22 cellular contexts compared by ENCODE assay signal in the genomic region with DNA sequence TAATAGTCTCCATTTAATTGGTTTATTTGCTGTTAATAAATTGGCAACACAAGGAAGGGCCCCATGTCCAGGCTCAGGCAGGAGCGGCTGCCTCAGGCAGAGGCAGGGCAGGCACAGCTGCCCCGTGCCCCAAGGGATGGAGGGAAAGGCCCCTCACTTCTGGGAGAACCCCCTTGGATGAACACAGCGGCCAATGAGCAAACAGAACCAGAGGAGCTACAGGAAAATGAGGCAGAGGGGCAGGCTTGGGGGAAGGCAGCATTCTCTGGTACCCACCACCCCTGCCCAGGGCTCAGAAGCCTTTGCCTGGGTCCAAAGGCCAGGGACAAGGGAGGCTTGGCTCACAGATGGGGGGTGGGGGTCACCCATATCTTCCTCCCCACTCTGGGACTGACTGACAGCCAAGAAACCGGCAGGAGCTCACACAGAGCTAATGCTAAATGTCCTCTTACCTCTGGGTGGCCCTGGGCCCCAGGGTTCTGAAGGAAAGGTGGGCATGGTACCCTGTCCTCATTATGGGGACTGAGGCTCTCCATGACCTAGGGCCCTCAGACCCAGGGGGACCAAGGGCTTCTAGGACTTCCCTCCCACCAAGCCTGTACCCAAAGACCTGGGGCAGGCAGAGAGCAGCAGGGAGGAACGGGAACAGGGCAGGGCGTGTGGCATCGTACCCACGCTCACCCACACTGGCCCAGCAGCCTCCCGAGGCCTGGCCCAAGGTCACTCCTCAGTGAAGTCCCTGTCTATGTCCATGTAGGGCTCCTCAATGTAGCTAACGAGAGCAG. TPM values are rescaled to one million over a fixed set of nuclear protein-coding genes. Genes with fewer than 3 reads are reported as not detected.
DNase-seq lines count a peak whose midpoint lies in the region; ATAC-seq and TF ChIP-seq lines count a peak whose summit lies in the region.
"Had no signal": no experiment of that assay in that cellular context is flagged by ENCODE, and none has a peak within 500 bp of the region (broad histone marks: within the 10 kb centered on the region; RNA-seq: fewer than 3 reads in every experiment).

No MANE protein-coding gene starts in this region.

- no peak overlapping the region for H3K4ac ChIP-seq in neuronal stem cell (ENCODE audit: low read length)

- no peak overlapping the region for H4K8ac ChIP-seq in neuronal stem cell (ENCODE audit: low read depth, low read length)

- peak; percentile 2 to 20 (median 6) for ATAC-seq in heart right ventricle
- ATAC-seq in GM19463 (IDR thresholded peaks at IDR 0.05; ENCODE audit: unreplicated experiment), result no peak
- ATAC-seq: activated T-cell treated with anti-CD3 and anti-CD28 coated beads, Interleukin-2, amount 50 U/mL, for 4 hours; gastroesophageal sphincter; pancreas had no signal

- POLR2A ChIA-PET in Caco-2 (lab: Charles Lee) (interaction anchor here (0.6 kb wide), 2 partner anchors 29 to 277 kb away, joined by 3 read pairs; no protein-coding TSS in a partner anchor), RWPE1 (lab: Yijun Ruan, JAX; ENCODE audit: low non-redundant PET) (no interaction called here)

- H3K4me1 ChIP-seq in Caco-2 (no peaks in the 10 kb centered on the region), heart right ventricle (peaks cover 0 to 13% (median 0%) of the 10 kb centered on the region in 9 donors), neuronal stem cell (ENCODE audit: control insufficient read depth in 2 of 2, insufficient read depth in 1 of 2, low read depth in 1 of 2, low read length in 2 of 2) (no peaks in the 10 kb centered on the region), HAP-1 (no peaks in the 10 kb centered on the region)
- H3K4me1 ChIP-seq: pancreas had no signal

- H2AK5ac ChIP-seq in neuronal stem cell (ENCODE audit: low read depth, low read length), result no peak overlapping the region

- H3K9me3 ChIP-seq in Caco-2, result no peaks in the 10 kb centered on the region
- no peaks in the 10 kb centered on the region for H3K9me3 ChIP-seq in heart right ventricle
- no peaks in the 10 kb centered on the region for H3K9me3 ChIP-seq in neuronal stem cell (replicated peaks in 1 of 2; ENCODE audit: control insufficient read depth in 2 of 2, insufficient read depth in 1 of 2, low read depth in 1 of 2, low read length in 2 of 2)
- H3K9me3 ChIP-seq in HAP-1, result no peaks in the 10 kb centered on the region
- H3K9me3 ChIP-seq: esophagus squamous epithelium, gastroesophageal sphincter, pancreas, thoracic aorta had no signal

- no peak overlapping the region for H2AFZ ChIP-seq in neuronal stem cell (ENCODE audit: low read length)

- H3K4me3 Mint-ChIP-seq in Caco-2 (ENCODE audit: unreplicated experiment), result no peak overlapping the region
- H3K4me3 Mint-ChIP-seq: activated T-cell treated with anti-CD3 and anti-CD28 coated beads, Interleukin-2, amount 50 U/mL, for 4 hours; CD14-positive monocyte; naive B cell had no signal

- H2BK5ac ChIP-seq in neuronal stem cell (ENCODE audit: low read length), result no peak overlapping the region

- H3K79me1 ChIP-seq in neuronal stem cell (ENCODE audit: low read depth, low read length), result peaks cover 4% of the 10 kb centered on the region

- CTCF ChIA-PET in Caco-2 (lab: Charles Lee), result interaction anchor here (0.7 to 4.3 kb wide), 3 partner anchors 36 to 130 kb away, joined by 3 to 17 read pairs (median 3); a partner anchor contains a TSS
- CTCF ChIA-PET in RWPE1 (lab: Yijun Ruan, JAX), result interaction anchor here (1.3 to 2.2 kb wide), 2 partner anchors 8 to 129 kb away, joined by 4 to 13 read pairs; no protein-coding TSS in a partner anchor

- no peak overlapping the region for H2BK12ac ChIP-seq in neuronal stem cell (ENCODE audit: low read length)

- DNase-seq in Caco-2 (peak in 1 of 2 experiments; percentile 42), RWPE1 (ENCODE audit: low spot score) (no peak), heart right ventricle (no peak), neuronal stem cell (ENCODE audit: low spot score) (no peak), brain microvascular endothelial cell (no peak), retina (no peak), HAP-1 (ENCODE audit: low spot score in 2 of 2) (no peak)
- DNase-seq: activated CD4-positive, CD25-positive, alpha-beta regulatory T cell treated with anti-CD3 and anti-CD28 coated beads, Interleukin-2, amount 50 U/mL, for 72 hours; activated naive CD4-positive, alpha-beta T cell treated with anti-CD3 and anti-CD28 coated beads, Interleukin-2, amount 50 U/mL, for 16 hours; activated T-cell treated with anti-CD3 and anti-CD28 coated beads, Interleukin-2, amount 50 U/mL, for 4 hours; effector memory CD4-positive, alpha-beta T cell; esophagus squamous epithelium; mesenchymal stem cell; naive B cell; NCI-H774; SHP77 treated with DMSO at 0.1 percent for 48 hours had no signal

- H3K14ac ChIP-seq in neuronal stem cell (ENCODE audit: low read length), result no peak overlapping the region

- H3K36me3 Mint-ChIP-seq in Caco-2 (ENCODE audit: insufficient read depth, unreplicated experiment), result peaks cover 95% of the 10 kb centered on the region

- in situ Hi-C loops in brain microvascular endothelial cell (cut with HindIII; ENCODE audit: low pct_ligation_motif_present, low sequenced_read_pairs), result no loop called here
- in situ Hi-C loops in HAP-1 (cut with MboI; ENCODE audit: low sequenced_read_pairs), result no loop called here

- no peaks in the 10 kb centered on the region for H3K9me3 Mint-ChIP-seq in Caco-2 (ENCODE audit: unreplicated experiment)
- H3K9me3 Mint-ChIP-seq: activated T-cell treated with anti-CD3 and anti-CD28 coated beads, Interleukin-2, amount 50 U/mL, for 4 hours; naive B cell had no signal

- 56 to 69% methylated on average over 10 of the region's 10 CpGs for WGBS in heart right ventricle, 2 donors
- WGBS in neuronal stem cell (ENCODE audit: extremely low coverage in 2 of 2, insufficient read length in 2 of 2, insufficient replicate concordance in 1 of 2), 2 donors, result no CpG with 5 or more reads among the region's 10 CpGs

- BruUV-seq in Caco-2 (replicated peaks; lab: Mats Ljungman, UMichigan), result TSS peak; percentile 46

- H3K27me3 Mint-ChIP-seq in Caco-2 (ENCODE audit: insufficient read depth, unreplicated experiment), result no peaks in the 10 kb centered on the region
- H3K27me3 Mint-ChIP-seq: naive B cell had no signal

- H3K27ac Mint-ChIP-seq in Caco-2 (ENCODE audit: unreplicated experiment), result no peak overlapping the region
- H3K27ac Mint-ChIP-seq: CD14-positive monocyte had no signal

- no peak overlapping the region for H2BK120ac ChIP-seq in neuronal stem cell (ENCODE audit: low read depth, low read length)

- no peak overlapping the region for H3K9ac ChIP-seq in neuronal stem cell (ENCODE audit: low read depth, low read length, poor library complexity)

- intact Hi-C loops in Caco-2 (cut with micrococcal nuclease; ENCODE audit: unreplicated experiment) (loop anchor here (5.0 kb wide), 1 partner anchor 130 kb away; a partner anchor contains a TSS), heart right ventricle (cut with DNase I) (no loop called here)

- no peak overlapping the region for H2BK15ac ChIP-seq in neuronal stem cell (ENCODE audit: low read length)

- no peaks in the 10 kb centered on the region for H3K4me1 Mint-ChIP-seq in Caco-2 (ENCODE audit: low read depth, unreplicated experiment)
- H3K4me1 Mint-ChIP-seq: CD14-positive monocyte had no signal

- no peaks in the 10 kb centered on the region for H3K27me3 ChIP-seq in Caco-2 (replicated peaks; ENCODE audit: control insufficient read depth, insufficient read depth, low read length)
- H3K27me3 ChIP-seq in heart right ventricle, result no peaks in the 10 kb centered on the region
- H3K27me3 ChIP-seq in neuronal stem cell (ENCODE audit: control insufficient read depth in 3 of 3, insufficient read depth in 3 of 3, low read depth in 1 of 3, low read length in 3 of 3), result no peaks in the 10 kb centered on the region
- H3K27me3 ChIP-seq in brain microvascular endothelial cell (replicated peaks), result no peaks in the 10 kb centered on the region
- H3K27me3 ChIP-seq in HAP-1 (ENCODE audit: low read depth), result no peaks in the 10 kb centered on the region
- H3K27me3 ChIP-seq: esophagus squamous epithelium, gastroesophageal sphincter, pancreas had no signal

- 0 out of 2 replicates have a peak overlapping the region, but pooled peaks have one; percentile 3 for H3K27ac ChIP-seq in RWPE1
- peak overlapping the region in 7 of 10 donors; percentile 9 to 40 (median 26) for H3K27ac ChIP-seq in heart right ventricle
- no peak overlapping the region for H3K27ac ChIP-seq in neuronal stem cell (replicated peaks; ENCODE audit: low read length)
- H3K27ac ChIP-seq in brain microvascular endothelial cell, result no peak overlapping the region
- H3K27ac ChIP-seq: esophagus squamous epithelium, gastroesophageal sphincter, pancreas, thoracic aorta had no signal

- H3K36me3 ChIP-seq in Caco-2 (ENCODE audit: control insufficient read depth, insufficient read depth, low read length) (peaks cover 31% of the 10 kb centered on the region), heart right ventricle (peaks cover 14 to 100% (median 84%) of the 10 kb centered on the region in 9 donors), neuronal stem cell (replicated peaks in 1 of 2; ENCODE audit: control insufficient read depth in 2 of 2, insufficient read depth in 2 of 2, low read length in 2 of 2) (peaks cover 72 to 100% of the 10 kb centered on the region in 2 donors), brain microvascular endothelial cell (replicated peaks) (peaks cover 80% of the 10 kb centered on the region), HAP-1 (replicated peaks) (peaks cover 85% of the 10 kb centered on the region)

- H3K18ac ChIP-seq in neuronal stem cell (ENCODE audit: low read length), result no peak overlapping the region

- H3K4me3 ChIP-seq in Caco-2 (ENCODE audit: low read depth, low read length) (no peak overlapping the region), heart right ventricle (no peak overlapping the region), neuronal stem cell (ENCODE audit: low read length in 2 of 2) (no peak overlapping the region), brain microvascular endothelial cell (ENCODE audit: low read depth, low read length) (no peak overlapping the region), HAP-1 (no peak overlapping the region)
- H3K4me3 ChIP-seq: esophagus squamous epithelium, gastroesophageal sphincter, pancreas, thoracic aorta had no signal

- H3K23ac ChIP-seq in neuronal stem cell (ENCODE audit: low read depth, low read length, poor library complexity), result peak overlapping the region; percentile 31

- H3K4me2 ChIP-seq in neuronal stem cell (ENCODE audit: insufficient read depth, low read length, poor library complexity, severe bottlenecking), result no peak overlapping the region

- H4K91ac ChIP-seq in neuronal stem cell (ENCODE audit: low read depth, low read length, poor library complexity), result no peak overlapping the region

- peak in 1 of 2 experiments; percentile 7 for TF ChIP-seq CTCF in Caco-2 (IDR thresholded peaks at IDR 0.05; ENCODE audit: insufficient read depth in 1 of 2, low read depth in 1 of 2, low read length in 1 of 2, severe bottlenecking in 1 of 2, unreplicated experiment in 1 of 2)
- no peak for TF ChIP-seq CTCF in RWPE1 (conservative IDR thresholded peaks at IDR 0.05; ENCODE audit: low read depth)
- TF ChIP-seq CTCF in heart right ventricle (IDR thresholded peaks at IDR 0.05), result no peak
- no peak for TF ChIP-seq CTCF in brain microvascular endothelial cell (IDR thresholded peaks at IDR 0.05; ENCODE audit: low read depth, low read length, missing control alignments)

RNA-seq across cellular contexts. Expression of a gene that starts 47.0 kb away (rescaled TPM):
- total RNA-seq in Caco-2 (2022) (1.9 and 2.5 TPM in 2 replicates), heart right ventricle (100 to 1,000 TPM; 117 to 318 (median 182) TPM)
- 100 to 1,000 TPM in 1 of 2 donors, 10 to 100 TPM in 1; 22.1 to 962 TPM for polyA plus RNA-seq in heart right ventricle
- 0.35 TPM for polyA plus RNA-seq in neuronal stem cell (2013, experiment 1 of 2)
- polyA plus RNA-seq in neuronal stem cell (2013, experiment 2 of 2), result 0.42 TPM
- total RNA-seq: H4 had no signal
- polyA plus RNA-seq: CD14-positive monocyte had no signal

RNA-seq across cellular contexts. Expression of a gene that starts 47.0 kb away (rescaled TPM):
- total RNA-seq in Caco-2 (2022) (138 TPM in 2 replicates), heart right ventricle (10 to 100 TPM; 20.0 to 33.2 (median 24.7) TPM)
- 10 to 100 TPM; 30.6 to 60.4 TPM for polyA plus RNA-seq in heart right ventricle
- 37.0 TPM for polyA plus RNA-seq in neuronal stem cell (2013, experiment 1 of 2)
- polyA plus RNA-seq in neuronal stem cell (2013, experiment 2 of 2), result 37.4 TPM

Comparison
In these comparisons a context has a peak if more than half of its experiments do, and no peak if none do; other contexts are left out.
1. H3K27ac ChIP-seq: peak in RWPE1 (single experiment) and heart right ventricle (7 of 10); none in neuronal stem cell (single experiment) and brain microvascular endothelial cell (single experiment).
2. RNA of a gene that starts 47.0 kb away (total RNA-seq): 117 to 318 TPM in heart right ventricle; 1.9 to 2.5 TPM in Caco-2; every median in the first group is over 10 times any median in the second.